8 cellular contexts compared by ENCODE assay signal in genomic region chr10:95183451-95184230, GRCh38. TPM values are rescaled to one million over a fixed set of nuclear protein-coding genes. Genes with fewer than 3 reads are reported as not detected.
DNase-seq lines count a peak whose midpoint lies in the region; ATAC-seq and TF ChIP-seq lines count a peak whose summit lies in the region.

No MANE protein-coding gene starts in this region.

- peak; percentile 84 for TF ChIP-seq CTCF in Calu3 (IDR thresholded peaks at IDR 0.05; ENCODE audit: unreplicated experiment)

- H3K4me1 Mint-ChIP-seq in Calu3 (ENCODE audit: low read depth, unreplicated experiment): peaks cover 16% of the 10 kb centered on the region
- H3K4me1 Mint-ChIP-seq in natural killer cell treated with Interleukin-12 subunit alpha and Interleukin-12 subunit beta and Interleukin-15 and Interleukin-18, amount 100 ng/mL, for 72 hours (ENCODE audit: low read depth in 2 of 2): peaks cover 4 to 6% of the 10 kb centered on the region in 2 donors
- peaks cover 15% of the 10 kb centered on the region for H3K4me1 Mint-ChIP-seq in stimulated activated naive CD8-positive, alpha-beta T cell treated with anti-CD3 and anti-CD28 coated beads, Interleukin-15, amount 100 ng/mL, for 72 hours

- H3K4me3 Mint-ChIP-seq in Calu3 (ENCODE audit: low read depth, unreplicated experiment): peak overlapping the region; percentile 70
- H3K4me3 Mint-ChIP-seq in natural killer cell treated with Interleukin-12 subunit alpha and Interleukin-12 subunit beta and Interleukin-15 and Interleukin-18, amount 100 ng/mL, for 72 hours: peak overlapping the region; percentile 84
- peak overlapping the region; percentile 79 to 88 for H3K4me3 Mint-ChIP-seq in stimulated activated naive CD8-positive, alpha-beta T cell treated with anti-CD3 and anti-CD28 coated beads, Interleukin-15, amount 100 ng/mL, for 72 hours

- peaks cover 6% of the 10 kb centered on the region for H3K36me3 Mint-ChIP-seq in Calu3 (ENCODE audit: insufficient read depth, unreplicated experiment)
- H3K36me3 Mint-ChIP-seq in natural killer cell treated with Interleukin-12 subunit alpha and Interleukin-12 subunit beta and Interleukin-15 and Interleukin-18, amount 100 ng/mL, for 72 hours: no peaks in the 10 kb centered on the region

- no peaks in the 10 kb centered on the region for H3K9me3 Mint-ChIP-seq in Calu3 (ENCODE audit: low read depth, unreplicated experiment)
- H3K9me3 Mint-ChIP-seq in natural killer cell treated with Interleukin-12 subunit alpha and Interleukin-12 subunit beta and Interleukin-15 and Interleukin-18, amount 100 ng/mL, for 72 hours: no peaks in the 10 kb centered on the region
- no peaks in the 10 kb centered on the region for H3K9me3 Mint-ChIP-seq in stimulated activated naive CD8-positive, alpha-beta T cell treated with anti-CD3 and anti-CD28 coated beads, Interleukin-15, amount 100 ng/mL, for 72 hours

- H3K27ac Mint-ChIP-seq in Calu3 (ENCODE audit: unreplicated experiment): no peak overlapping the region
- peak overlapping the region; percentile 30 to 42 for H3K27ac Mint-ChIP-seq in natural killer cell treated with Interleukin-12 subunit alpha and Interleukin-12 subunit beta and Interleukin-15 and Interleukin-18, amount 100 ng/mL, for 72 hours
- peak overlapping the region; percentile 66 to 94 for H3K27ac Mint-ChIP-seq in stimulated activated naive CD8-positive, alpha-beta T cell treated with anti-CD3 and anti-CD28 coated beads, Interleukin-15, amount 100 ng/mL, for 72 hours

- CTCF ChIA-PET in Calu3 (lab: Charles Lee): interaction anchor here (0.7 to 0.8 kb wide), 2 partner anchors 179 to 279 kb away, joined by 3 read pairs; no protein-coding TSS in a partner anchor

- intact Hi-C loops in Calu3 (cut with micrococcal nuclease; ENCODE audit: unreplicated experiment): loop anchor here (5.0 kb wide), 4 partner anchors 64 to 551 kb away; no protein-coding TSS in a partner anchor

- no TSS peak for BruUV-seq in Calu3 (replicated peaks; lab: Mats Ljungman, UMichigan)

- ATAC-seq in GM21360 (IDR thresholded peaks at IDR 0.05; ENCODE audit: unreplicated experiment): peak; percentile 98
- peak; percentile 98 for ATAC-seq in natural killer cell treated with Interleukin-12 subunit alpha and Interleukin-12 subunit beta and Interleukin-15 and Interleukin-18, amount 100 ng/mL, for 72 hours
- peak; percentile 96 for ATAC-seq in stimulated activated naive CD8-positive, alpha-beta T cell treated with anti-CD3 and anti-CD28 coated beads, Interleukin-15, amount 100 ng/mL, for 72 hours

- no peaks in the 10 kb centered on the region for H3K27me3 Mint-ChIP-seq in Calu3 (ENCODE audit: unreplicated experiment)
- peaks cover 7 to 15% of the 10 kb centered on the region in 2 donors for H3K27me3 Mint-ChIP-seq in natural killer cell treated with Interleukin-12 subunit alpha and Interleukin-12 subunit beta and Interleukin-15 and Interleukin-18, amount 100 ng/mL, for 72 hours
- peaks cover 28% of the 10 kb centered on the region for H3K27me3 Mint-ChIP-seq in stimulated activated naive CD8-positive, alpha-beta T cell treated with anti-CD3 and anti-CD28 coated beads, Interleukin-15, amount 100 ng/mL, for 72 hours

- peak; percentile 93 for DNase-seq in Calu3
- peak; percentile 8 for DNase-seq in HS-5 (ENCODE audit: low read depth)
- peak; percentile 35 for DNase-seq in activated T-helper 1 cell treated with Interleukin-2 at 50 U/mL for 16 hours (ENCODE audit: low read depth)
- peak; percentile 72 for DNase-seq in fibroblast of peridontal ligament (ENCODE audit: extremely low read depth)
- DNase-seq in natural killer cell treated with Interleukin-12 subunit alpha and Interleukin-12 subunit beta and Interleukin-15 and Interleukin-18, amount 100 ng/mL, for 72 hours (ENCODE audit: low spot score): peak; percentile 89
- peak; percentile 79 to 82 for DNase-seq in stimulated activated naive CD8-positive, alpha-beta T cell treated with anti-CD3 and anti-CD28 coated beads, Interleukin-15, amount 100 ng/mL, for 72 hours

TF ChIP-seq in PFSK-1, 5 proteins besides CTCF, POLR2A, EP300 and RAD21:
- peak; percentile 46 for TF ChIP-seq FOXP2 (optimal IDR thresholded peaks at IDR 0.05; ENCODE audit: borderline replicate concordance, extremely low read depth, extremely low read length, insufficient read depth)
- TF ChIP-seq, protein P1, sequence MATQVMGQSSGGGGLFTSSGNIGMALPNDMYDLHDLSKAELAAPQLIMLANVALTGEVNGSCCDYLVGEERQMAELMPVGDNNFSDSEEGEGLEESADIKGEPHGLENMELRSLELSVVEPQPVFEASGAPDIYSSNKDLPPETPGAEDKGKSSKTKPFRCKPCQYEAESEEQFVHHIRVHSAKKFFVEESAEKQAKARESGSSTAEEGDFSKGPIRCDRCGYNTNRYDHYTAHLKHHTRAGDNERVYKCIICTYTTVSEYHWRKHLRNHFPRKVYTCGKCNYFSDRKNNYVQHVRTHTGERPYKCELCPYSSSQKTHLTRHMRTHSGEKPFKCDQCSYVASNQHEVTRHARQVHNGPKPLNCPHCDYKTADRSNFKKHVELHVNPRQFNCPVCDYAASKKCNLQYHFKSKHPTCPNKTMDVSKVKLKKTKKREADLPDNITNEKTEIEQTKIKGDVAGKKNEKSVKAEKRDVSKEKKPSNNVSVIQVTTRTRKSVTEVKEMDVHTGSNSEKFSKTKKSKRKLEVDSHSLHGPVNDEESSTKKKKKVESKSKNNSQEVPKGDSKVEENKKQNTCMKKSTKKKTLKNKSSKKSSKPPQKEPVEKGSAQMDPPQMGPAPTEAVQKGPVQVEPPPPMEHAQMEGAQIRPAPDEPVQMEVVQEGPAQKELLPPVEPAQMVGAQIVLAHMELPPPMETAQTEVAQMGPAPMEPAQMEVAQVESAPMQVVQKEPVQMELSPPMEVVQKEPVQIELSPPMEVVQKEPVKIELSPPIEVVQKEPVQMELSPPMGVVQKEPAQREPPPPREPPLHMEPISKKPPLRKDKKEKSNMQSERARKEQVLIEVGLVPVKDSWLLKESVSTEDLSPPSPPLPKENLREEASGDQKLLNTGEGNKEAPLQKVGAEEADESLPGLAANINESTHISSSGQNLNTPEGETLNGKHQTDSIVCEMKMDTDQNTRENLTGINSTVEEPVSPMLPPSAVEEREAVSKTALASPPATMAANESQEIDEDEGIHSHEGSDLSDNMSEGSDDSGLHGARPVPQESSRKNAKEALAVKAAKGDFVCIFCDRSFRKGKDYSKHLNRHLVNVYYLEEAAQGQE (IDR thresholded peaks at IDR 0.05; ENCODE audit: insufficient read depth in 1 of 2, low read depth in 2 of 2, low read length in 2 of 2): no peak

RNA-seq across cellular contexts. Expression of gene ACSM6, which starts 10.4 kb away (rescaled TPM):
- total RNA-seq in Calu3 (2022): not detected in 2 replicates
- polyA plus RNA-seq in PFSK-1 (2012; ENCODE audit: insufficient read length, low read depth): not detected
- not detected for total RNA-seq in natural killer cell treated with Interleukin-12 subunit alpha and Interleukin-12 subunit beta and Interleukin-15 and Interleukin-18, amount 100 ng/mL, for 72 hours

Comparison
In these comparisons a context has a peak if more than half of its experiments do, and no peak if none do; other contexts are left out.
1. Peak in every context shown above with its lines: DNase-seq and ATAC-seq.
2. DNase-seq: peak in every context shown above with its lines; median percentile 93 in Calu3; 89 in natural killer cell treated with Interleukin-12 subunit alpha and Interleukin-12 subunit beta and Interleukin-15 and Interleukin-18, amount 100 ng/mL, for 72 hours; 80 in stimulated activated naive CD8-positive, alpha-beta T cell treated with anti-CD3 and anti-CD28 coated beads, Interleukin-15, amount 100 ng/mL, for 72 hours; 72 in fibroblast of peridontal ligament; 35 in activated T-helper 1 cell treated with Interleukin-2 at 50 U/mL for 16 hours; 8 in HS-5.